15 cellular contexts compared by ENCODE assay signal in the genomic region with DNA sequence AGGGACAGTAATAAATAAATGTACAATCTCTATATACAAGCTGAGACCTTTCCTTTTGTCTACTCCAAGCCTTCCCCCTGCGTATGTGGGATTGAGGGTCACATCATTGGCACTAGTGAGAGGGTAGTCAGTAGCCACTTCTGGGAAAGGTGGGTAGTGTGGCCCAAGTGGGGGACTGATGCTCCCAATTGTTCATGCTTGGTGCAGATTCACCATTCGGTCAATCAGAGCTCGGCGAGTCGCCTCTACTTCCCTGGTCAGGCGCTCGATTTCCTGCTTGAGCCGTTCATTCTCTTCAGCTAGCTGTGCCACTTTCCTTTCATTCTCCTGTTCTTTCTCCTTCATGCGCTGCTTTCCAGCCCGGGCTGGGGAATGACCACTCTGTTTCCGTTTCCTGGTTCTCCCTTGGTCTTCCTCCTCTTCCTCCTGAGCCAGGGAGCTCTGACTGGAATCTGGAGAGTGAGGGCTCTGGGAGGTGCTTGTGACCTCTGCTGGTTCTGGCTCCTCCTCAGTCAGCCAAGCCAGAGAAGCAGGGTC. TPM values are rescaled to one million over a fixed set of nuclear protein-coding genes. Genes with fewer than 3 reads are reported as not detected.
DNase-seq lines count a peak whose midpoint lies in the region; ATAC-seq and TF ChIP-seq lines count a peak whose summit lies in the region.
"Had no signal": no experiment of that assay in that cellular context is flagged by ENCODE, and none has a peak within 500 bp of the region (broad histone marks: within the 10 kb centered on the region; RNA-seq: fewer than 3 reads in every experiment).

No MANE protein-coding gene starts in this region.

- peak overlapping the region; percentile 75 for H3K27ac Mint-ChIP-seq in activated naive CD4-positive, alpha-beta T cell treated with anti-CD3 and anti-CD28 coated beads for 36 hours
- H3K27ac Mint-ChIP-seq in stimulated activated naive B cell treated with anti-CD40 and anti-IgM and Interleukin-4, amounts not matched to agents 10 μg/mL and 1 μg/mL and 100 μg/mL, for 72 hours, result peak overlapping the region; percentile 76

- CTCF ChIA-PET in activated naive CD4-positive, alpha-beta T cell treated with anti-CD3 and anti-CD28 coated beads for 36 hours (lab: Charles Lee), result interaction anchor here (0.9 to 1.7 kb wide), 2 partner anchors 40 to 58 kb away, joined by 3 to 4 read pairs; no protein-coding TSS in a partner anchor

- peaks cover 41% of the 10 kb centered on the region for H3K4me1 Mint-ChIP-seq in activated naive CD4-positive, alpha-beta T cell treated with anti-CD3 and anti-CD28 coated beads for 36 hours (ENCODE audit: low read depth)
- H3K4me1 Mint-ChIP-seq in stimulated activated naive B cell treated with anti-CD40 and anti-IgM and Interleukin-4, amounts not matched to agents 10 μg/mL and 1 μg/mL and 100 μg/mL, for 72 hours, result peaks cover 22 to 49% of the 10 kb centered on the region in 2 donors

- intact Hi-C loops in activated naive CD4-positive, alpha-beta T cell treated with anti-CD3 and anti-CD28 coated beads for 36 hours (cut with micrococcal nuclease), result no loop called here
- intact Hi-C loops in esophagus squamous epithelium (cut with DNase I), result no loop called here
- intact Hi-C loops in posterior vena cava (cut with DNase I), result no loop called here
- intact Hi-C loops in posterior cingulate gyrus (cut with DNase I), result no loop called here

- H3K27me3 ChIP-seq in WERI-Rb-1 (ENCODE audit: insufficient read depth, low read depth, severe bottlenecking), result no peaks in the 10 kb centered on the region
- no peaks in the 10 kb centered on the region for H3K27me3 ChIP-seq in esophagus squamous epithelium
- H3K27me3 ChIP-seq: testis had no signal

- WGBS in esophagus squamous epithelium, 2 donors, result 82 to 87% methylated on average over 10 to 11 of the region's 11 CpGs

- TF ChIP-seq POLR2A in esophagus squamous epithelium (IDR thresholded peaks at IDR 0.05), result no peak

- H3K9me3 ChIP-seq in WERI-Rb-1 (ENCODE audit: severe bottlenecking) (no peaks in the 10 kb centered on the region), esophagus squamous epithelium (no peaks in the 10 kb centered on the region)
- H3K9me3 ChIP-seq: testis had no signal

- H3K4me3 Mint-ChIP-seq in activated naive CD4-positive, alpha-beta T cell treated with anti-CD3 and anti-CD28 coated beads for 36 hours, result no peak overlapping the region
- no peak overlapping the region for H3K4me3 Mint-ChIP-seq in stimulated activated naive B cell treated with anti-CD40 and anti-IgM and Interleukin-4, amounts not matched to agents 10 μg/mL and 1 μg/mL and 100 μg/mL, for 72 hours

- H3K27ac ChIP-seq in WERI-Rb-1, result 0 out of 2 replicates have a peak overlapping the region, but pooled peaks have one; percentile 15
- peak overlapping the region; percentile 36 to 99 (median 82) for H3K27ac ChIP-seq in esophagus squamous epithelium

- no peak for TF ChIP-seq CTCF in WERI-Rb-1 (IDR thresholded peaks at IDR 0.05; ENCODE audit: low read depth, low read length)
- TF ChIP-seq CTCF in esophagus squamous epithelium (IDR thresholded peaks at IDR 0.05), result no peak
- no peak for TF ChIP-seq CTCF in omental fat pad (IDR thresholded peaks at IDR 0.05)

- peaks cover 83% of the 10 kb centered on the region for H3K36me3 ChIP-seq in WERI-Rb-1
- peaks cover 17 to 67% (median 38%) of the 10 kb centered on the region in 3 donors for H3K36me3 ChIP-seq in esophagus squamous epithelium

- no peak for DNase-seq in activated naive CD4-positive, alpha-beta T cell treated with anti-CD3 and anti-CD28 coated beads for 36 hours
- DNase-seq in activated naive CD4-positive, alpha-beta T cell treated with anti-CD3 and anti-CD28 coated beads, Interleukin-2, amount 50 U/mL, for 16 hours, result no peak
- DNase-seq in WERI-Rb-1 (no peak), esophagus squamous epithelium (lab: John Stamatoyannopoulos, UW) (no peak), posterior vena cava (ENCODE audit: low spot score) (no peak), posterior cingulate gyrus (no peak), omental fat pad (ENCODE audit: low spot score) (no peak)
- no peak for DNase-seq in stimulated activated naive B cell treated with anti-CD40 and anti-IgM and Interleukin-4, amounts not matched to agents 10 μg/mL and 1 μg/mL and 100 μg/mL, for 72 hours
- DNase-seq: GF-D8; H7; MM.1S; stimulated activated CD4-positive, alpha-beta T cell treated with anti-CD3 and anti-CD28 coated beads, Interleukin-2, amount 100 ng/mL, for 24 hours; SW 1271; testis had no signal

- peaks cover 73% of the 10 kb centered on the region for H3K36me3 Mint-ChIP-seq in activated naive CD4-positive, alpha-beta T cell treated with anti-CD3 and anti-CD28 coated beads for 36 hours (ENCODE audit: low read depth)
- peaks cover 59 to 78% of the 10 kb centered on the region in 2 donors for H3K36me3 Mint-ChIP-seq in stimulated activated naive B cell treated with anti-CD40 and anti-IgM and Interleukin-4, amounts not matched to agents 10 μg/mL and 1 μg/mL and 100 μg/mL, for 72 hours

- no peak for ATAC-seq in stimulated activated naive B cell treated with anti-CD40 and anti-IgM and Interleukin-4, amounts not matched to agents 10 μg/mL and 1 μg/mL and 100 μg/mL, for 72 hours (replicated peaks)
- no peak for ATAC-seq in omental fat pad (ENCODE audit: low FRiP score)

- H3K9me3 Mint-ChIP-seq in activated naive CD4-positive, alpha-beta T cell treated with anti-CD3 and anti-CD28 coated beads for 36 hours, result no peaks in the 10 kb centered on the region
- H3K9me3 Mint-ChIP-seq in stimulated activated naive B cell treated with anti-CD40 and anti-IgM and Interleukin-4, amounts not matched to agents 10 μg/mL and 1 μg/mL and 100 μg/mL, for 72 hours, result no peaks in the 10 kb centered on the region

- H3K27me3 Mint-ChIP-seq in activated naive CD4-positive, alpha-beta T cell treated with anti-CD3 and anti-CD28 coated beads for 36 hours (ENCODE audit: low read depth), result no peaks in the 10 kb centered on the region
- no peaks in the 10 kb centered on the region for H3K27me3 Mint-ChIP-seq in stimulated activated naive B cell treated with anti-CD40 and anti-IgM and Interleukin-4, amounts not matched to agents 10 μg/mL and 1 μg/mL and 100 μg/mL, for 72 hours

- H3K4me3 ChIP-seq in WERI-Rb-1 (ENCODE audit: low read depth, low read length) (no peak overlapping the region), esophagus squamous epithelium (no peak overlapping the region)
- H3K4me3 ChIP-seq: testis had no signal

- H3K4me1 ChIP-seq in esophagus squamous epithelium, result peaks cover 31 to 59% (median 34%) of the 10 kb centered on the region in 3 donors

RNA-seq across cellular contexts. Expression of a gene that starts 3.6 kb away (rescaled TPM):
- total RNA-seq in activated naive CD4-positive, alpha-beta T cell treated with anti-CD3 and anti-CD28 coated beads for 36 hours, result 10 to 100 TPM; 44.6 to 45.6 TPM
- total RNA-seq in esophagus squamous epithelium (10 to 100 TPM in 3 of 4 donors, 1 to 10 TPM in 1; 5.1 to 23.3 (median 15.4) TPM), posterior vena cava (10 to 100 TPM; 34.0 to 43.8 TPM), omental fat pad (10 to 100 TPM; 31.5 to 66.6 (median 35.5) TPM)

RNA-seq across cellular contexts. Expression of a gene that starts 5.9 kb away (rescaled TPM):
- total RNA-seq in activated naive CD4-positive, alpha-beta T cell treated with anti-CD3 and anti-CD28 coated beads for 36 hours, result 10 to 100 TPM; 43.5 to 45.5 TPM
- 10 to 100 TPM; 13.8 to 33.2 (median 17.6) TPM for total RNA-seq in esophagus squamous epithelium
- 10 to 100 TPM; 46.5 to 49.1 TPM for total RNA-seq in posterior vena cava
- 10 to 100 TPM; 11.8 to 40.2 (median 15.2) TPM for total RNA-seq in omental fat pad

RNA-seq across cellular contexts. Expression of a gene that starts 28.8 kb away (rescaled TPM):
- 100 to 1,000 TPM; 481 to 489 TPM for total RNA-seq in activated naive CD4-positive, alpha-beta T cell treated with anti-CD3 and anti-CD28 coated beads for 36 hours
- total RNA-seq in esophagus squamous epithelium (10 to 100 TPM; 54.2 to 94.6 (median 69.6) TPM), posterior vena cava (100 to 1,000 TPM; 135 to 142 TPM), omental fat pad (100 to 1,000 TPM in 1 of 4 donors, 10 to 100 TPM in 3; 53.5 to 108 (median 58.4) TPM)

RNA-seq across cellular contexts. Expression of a gene that starts 30.3 kb away (rescaled TPM):
- total RNA-seq in activated naive CD4-positive, alpha-beta T cell treated with anti-CD3 and anti-CD28 coated beads for 36 hours, result 10 to 100 TPM; 65.1 to 71.7 TPM
- 100 to 1,000 TPM; 122 to 175 (median 159) TPM for total RNA-seq in esophagus squamous epithelium
- 100 to 1,000 TPM in 1 of 2 donors, 10 to 100 TPM in 1; 90.6 to 104 TPM for total RNA-seq in posterior vena cava
- 100 to 1,000 TPM in 3 of 4 donors, 10 to 100 TPM in 1; 96.0 to 134 (median 123) TPM for total RNA-seq in omental fat pad

RNA-seq across cellular contexts. Expression of a gene that starts 33.2 kb away (rescaled TPM):
- total RNA-seq in activated naive CD4-positive, alpha-beta T cell treated with anti-CD3 and anti-CD28 coated beads for 36 hours, result under 1 TPM; 0.60 to 0.86 TPM
- total RNA-seq in esophagus squamous epithelium, result under 1 TPM in 3 of 4 donors, not detected in 1; 0.15 to 0.22 (median 0.19) TPM
- total RNA-seq in posterior vena cava, result under 1 TPM; 0.10 to 0.14 TPM
- under 1 TPM in 2 of 4 donors, not detected in 2; 0.09 to 0.13 TPM for total RNA-seq in omental fat pad
- total RNA-seq: myocyte had no signal
